Comparison of ENCODE assay signal across 12 cellular contexts in genomic region chr7:69871213-69871885, GRCh38.
DNase-seq lines count a peak whose midpoint lies in the region; ATAC-seq, FAIRE-seq and TF ChIP-seq lines count a peak whose summit lies in the region.
"Had no signal": no experiment of that assay in that cellular context is flagged by ENCODE, and none has a peak within 500 bp of the region (broad histone marks: within the 10 kb centered on the region; RNA-seq: fewer than 3 reads in every experiment).

No MANE protein-coding gene starts in this region.

- peaks cover 0 to 29% of the 10 kb centered on the region in 2 donors for H3K4me1 ChIP-seq in adrenal gland (replicated peaks in 1 of 2)
- H3K4me1 ChIP-seq in smooth muscle cell (ENCODE audit: low read depth) = peaks cover 3% of the 10 kb centered on the region

- H3K4me1 Mint-ChIP-seq in glutamatergic neuron (ENCODE audit: low read depth, unreplicated experiment) = peaks cover 41% of the 10 kb centered on the region
- peaks cover 13% of the 10 kb centered on the region for H3K4me1 Mint-ChIP-seq in endothelial cell (ENCODE audit: unreplicated experiment)

- H3K27me3 ChIP-seq in adrenal gland (no peaks in the 10 kb centered on the region), smooth muscle cell (ENCODE audit: low read depth) (no peaks in the 10 kb centered on the region)
- H3K27me3 ChIP-seq: Peyer's patch had no signal

- H3K9me3 Mint-ChIP-seq in glutamatergic neuron (ENCODE audit: unreplicated experiment) = peaks cover 1% of the 10 kb centered on the region
- no peaks in the 10 kb centered on the region for H3K9me3 Mint-ChIP-seq in endothelial cell (ENCODE audit: unreplicated experiment)

- H3K27ac ChIP-seq in adrenal gland (peak overlapping the region in 3 of 5 donors; percentile 6 to 71 (median 62)), smooth muscle cell (ENCODE audit: low read depth) (peak overlapping the region; percentile 72)
- H3K27ac ChIP-seq: Peyer's patch, skin epidermis, VCaP had no signal

- no peaks in the 10 kb centered on the region for H3F3A ChIP-seq in smooth muscle cell (ENCODE audit: low read depth)

- H3K36me3 ChIP-seq in adrenal gland (replicated peaks in 1 of 2) = no peaks in the 10 kb centered on the region
- H3K36me3 ChIP-seq in smooth muscle cell (ENCODE audit: low read depth) = no peaks in the 10 kb centered on the region
- H3K36me3 ChIP-seq: Peyer's patch had no signal

- TF ChIP-seq POLR2A in H54 (IDR thresholded peaks at IDR 0.05; ENCODE audit: low read depth, low read length) = no peak
- no peak for TF ChIP-seq POLR2A in adrenal gland (IDR thresholded peaks at IDR 0.05)

- H3K27ac Mint-ChIP-seq in glutamatergic neuron (ENCODE audit: unreplicated experiment) = peak overlapping the region; percentile 30
- H3K27ac Mint-ChIP-seq in endothelial cell (ENCODE audit: unreplicated experiment) = no peak overlapping the region

- H3K4me3 Mint-ChIP-seq in glutamatergic neuron (ENCODE audit: unreplicated experiment) (no peak overlapping the region), endothelial cell (ENCODE audit: unreplicated experiment) (no peak overlapping the region)
- H3K4me3 Mint-ChIP-seq: activated T-cell treated with anti-CD3 and anti-CD28 coated beads, Interleukin-2, amount 50 U/mL, for 4 hours had no signal

- H3K9me3 ChIP-seq in adrenal gland (replicated peaks in 1 of 3) (no peaks in the 10 kb centered on the region), smooth muscle cell (replicated peaks; ENCODE audit: low read depth) (no peaks in the 10 kb centered on the region)
- H3K9me3 ChIP-seq: Peyer's patch had no signal

- FAIRE-seq in H54 (lab: Jason Lieb, UNC) = peak; percentile 87

- TF ChIP-seq CTCF in adrenal gland (IDR thresholded peaks at IDR 0.05) = no peak
- no peak for TF ChIP-seq CTCF in glutamatergic neuron (IDR thresholded peaks at IDR 0.05; ENCODE audit: partially characterized antibody, unreplicated experiment)
- no peak for TF ChIP-seq CTCF in smooth muscle cell (IDR thresholded peaks at IDR 0.05; ENCODE audit: borderline replicate concordance, insufficient read depth, poor library complexity, severe bottlenecking)
- TF ChIP-seq CTCF in endothelial cell (IDR thresholded peaks at IDR 0.05; ENCODE audit: unreplicated experiment) = no peak

- no peak for ATAC-seq in HG03520 (IDR thresholded peaks at IDR 0.05; ENCODE audit: unreplicated experiment)
- ATAC-seq in HG02678 (IDR thresholded peaks at IDR 0.05; ENCODE audit: unreplicated experiment) = no peak
- ATAC-seq: activated T-cell treated with anti-CD3 and anti-CD28 coated beads, Interleukin-2, amount 50 U/mL, for 4 hours had no signal

- H3K36me3 Mint-ChIP-seq in glutamatergic neuron (ENCODE audit: unreplicated experiment) (no peaks in the 10 kb centered on the region), endothelial cell (ENCODE audit: low read depth, unreplicated experiment) (no peaks in the 10 kb centered on the region)

- peaks cover 4% of the 10 kb centered on the region for H3K79me2 ChIP-seq in smooth muscle cell (ENCODE audit: low read depth)

- intact Hi-C loops in adrenal gland (cut with DNase I) = no loop called here

- DNase-seq in H54 (ENCODE audit: insufficient read length, low spot score) (peak; percentile 19), adrenal gland (peak in 4 of 7 donors; percentile 26 to 47 (median 37)), glutamatergic neuron (no peak), smooth muscle cell (lab: John Stamatoyannopoulos, UW; ENCODE audit: unreplicated experiment) (no peak), endothelial cell (ENCODE audit: low spot score) (no peak)
- DNase-seq: activated T-cell treated with anti-CD3 and anti-CD28 coated beads, Interleukin-2, amount 50 U/mL, for 4 hours; NCI-H2081 had no signal

- peaks cover 7% of the 10 kb centered on the region for H4K20me1 ChIP-seq in smooth muscle cell (ENCODE audit: low read depth)

- H2AFZ ChIP-seq in smooth muscle cell (ENCODE audit: low read depth) = no peak overlapping the region

- H3K4me2 ChIP-seq in smooth muscle cell = peak overlapping the region; percentile 67

- H3K9ac ChIP-seq in smooth muscle cell (ENCODE audit: low read depth) = no peak overlapping the region

- H3K27me3 Mint-ChIP-seq in glutamatergic neuron (ENCODE audit: unreplicated experiment) = no peaks in the 10 kb centered on the region
- peaks cover 3% of the 10 kb centered on the region for H3K27me3 Mint-ChIP-seq in endothelial cell (ENCODE audit: unreplicated experiment)

- H3K4me3 ChIP-seq in adrenal gland (no peak overlapping the region), smooth muscle cell (no peak overlapping the region)
- H3K4me3 ChIP-seq: Peyer's patch, skin epidermis had no signal

- WGBS in adrenal gland, 4 donors = 69 to 76% (median 73%) methylated on average over 7 of the region's 7 CpGs
- 37% methylated on average over 7 of the region's 7 CpGs for WGBS in smooth muscle cell (ENCODE audit: low lambda C conversion rate)

Comparison
In these comparisons a context has a peak if more than half of its experiments do, and no peak if none do; other contexts are left out.
1. DNase-seq: peak in H54 (single experiment) and adrenal gland (4 of 7); none in glutamatergic neuron (single experiment), smooth muscle cell (single experiment) and endothelial cell (single experiment).